ENCODE assay signal across 17 cellular contexts in the genomic region with DNA sequence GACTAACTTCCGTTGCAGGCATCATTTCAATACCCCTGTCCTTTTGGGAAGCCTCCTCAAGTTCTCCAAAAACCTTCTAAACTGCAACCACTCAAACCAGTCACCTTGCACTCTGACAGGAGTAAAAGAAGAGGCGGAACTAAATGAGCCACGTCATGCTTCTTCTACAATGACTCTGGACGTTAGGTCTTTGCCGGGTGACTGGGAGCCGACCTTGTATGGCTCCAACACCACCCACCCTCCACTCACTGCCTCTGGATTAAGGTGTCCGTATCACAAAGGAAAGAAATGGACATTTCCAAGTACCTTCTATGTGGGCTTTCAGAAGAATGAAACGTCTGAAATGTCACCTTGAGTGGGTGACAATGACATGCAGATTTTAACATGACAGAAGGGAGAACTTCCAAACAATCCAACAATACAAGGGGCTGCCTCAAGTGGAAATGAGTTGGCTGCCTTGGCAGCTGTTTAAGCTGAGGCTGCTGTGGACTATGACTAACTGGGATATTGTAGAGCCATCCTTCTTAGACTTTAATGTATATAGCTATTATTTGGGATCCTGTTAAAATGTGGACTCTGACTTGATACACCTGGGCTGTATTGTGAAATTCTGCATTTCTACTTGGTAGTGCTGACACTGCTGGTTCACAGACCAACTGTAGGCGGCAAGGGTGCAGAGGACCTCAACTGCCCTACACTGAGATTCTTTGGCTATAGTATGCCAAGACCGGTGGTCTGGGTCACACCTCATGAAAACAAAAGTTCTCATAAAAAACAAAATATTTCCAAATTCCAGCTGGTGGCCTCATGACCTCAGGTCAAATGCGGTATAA. TPM values are rescaled to one million over a fixed set of nuclear protein-coding genes. Genes with fewer than 3 reads are reported as not detected.
DNase-seq lines count a peak whose midpoint lies in the region; ATAC-seq and TF ChIP-seq lines count a peak whose summit lies in the region.
"Had no signal": no experiment of that assay in that cellular context is flagged by ENCODE, and none has a peak within 500 bp of the region (broad histone marks: within the 10 kb centered on the region; RNA-seq: fewer than 3 reads in every experiment).

No MANE protein-coding gene starts in this region.

- peaks cover 0 to 36% of the 10 kb centered on the region in 2 donors for H3K4me1 ChIP-seq in right atrium auricular region
- H3K4me1 ChIP-seq in cardiac muscle cell (ENCODE audit: low read depth): peaks cover 49% of the 10 kb centered on the region
- peaks cover 0 to 14% (median 6%) of the 10 kb centered on the region in 4 donors for H3K4me1 ChIP-seq in liver (ENCODE audit: control insufficient read depth in 4 of 4, insufficient read depth in 4 of 4, low read length in 3 of 4)
- H3K4me1 ChIP-seq in thoracic aorta (ENCODE audit: control insufficient read depth in 1 of 2, low read depth in 2 of 2): peaks cover 0 to 27% of the 10 kb centered on the region in 2 donors
- H3K4me1 ChIP-seq in upper lobe of left lung: peaks cover 11 to 24% (median 15%) of the 10 kb centered on the region in 4 donors

- TF ChIP-seq CTCF in right atrium auricular region (IDR thresholded peaks at IDR 0.05) (no peak), cardiac muscle cell (IDR thresholded peaks at IDR 0.05; ENCODE audit: low read depth, low read length) (no peak), liver (IDR thresholded peaks at IDR 0.05; ENCODE audit: low read depth, low read length, missing input control) (no peak), thoracic aorta (IDR thresholded peaks at IDR 0.05) (no peak), upper lobe of left lung (IDR thresholded peaks at IDR 0.05) (no peak)

- H3K4me3 ChIP-seq in right atrium auricular region (no peak overlapping the region), cardiac muscle cell (no peak overlapping the region), liver (ENCODE audit: low read depth in 1 of 3, low read length in 3 of 3) (no peak overlapping the region), thoracic aorta (no peak overlapping the region), upper lobe of left lung (no peak overlapping the region)
- H3K4me3 ChIP-seq: A549, BLaER1, GM12878 had no signal

- H3K27ac ChIP-seq in right atrium auricular region (peak overlapping the region in 1 of 2 donors; percentile 11), cardiac muscle cell (peak overlapping the region; percentile 83), liver (ENCODE audit: low read depth in 1 of 2, low read length in 2 of 2) (no peak overlapping the region), thoracic aorta (peak overlapping the region; percentile 6 to 19), upper lobe of left lung (peak overlapping the region in 1 of 4 donors; percentile 30)
- H3K27ac ChIP-seq: A549, BLaER1 had no signal

- peaks cover 73% of the 10 kb centered on the region for H3K36me3 ChIP-seq in right atrium auricular region
- no peaks in the 10 kb centered on the region for H3K36me3 ChIP-seq in cardiac muscle cell
- peaks cover 9 to 20% (median 14%) of the 10 kb centered on the region in 4 donors for H3K36me3 ChIP-seq in liver (ENCODE audit: control insufficient read depth in 4 of 4, insufficient read depth in 3 of 4, low read depth in 1 of 4, low read length in 3 of 4)
- H3K36me3 ChIP-seq in thoracic aorta: peaks cover 76% of the 10 kb centered on the region
- peaks cover 0 to 25% (median 0%) of the 10 kb centered on the region in 4 donors for H3K36me3 ChIP-seq in upper lobe of left lung

- H3K27me3 ChIP-seq in right atrium auricular region: no peaks in the 10 kb centered on the region
- no peaks in the 10 kb centered on the region for H3K27me3 ChIP-seq in cardiac muscle cell
- H3K27me3 ChIP-seq in liver (ENCODE audit: control insufficient read depth in 4 of 4, insufficient read depth in 4 of 4, low read length in 3 of 4): no peaks in the 10 kb centered on the region
- H3K27me3 ChIP-seq in thoracic aorta (replicated peaks; ENCODE audit: insufficient read depth): no peaks in the 10 kb centered on the region
- no peaks in the 10 kb centered on the region for H3K27me3 ChIP-seq in upper lobe of left lung
- H3K27me3 ChIP-seq: BLaER1 had no signal

- no peak for DNase-seq in Right ventricle myocardium superior
- DNase-seq in right atrium auricular region (ENCODE audit: low spot score): no peak
- peak in 1 of 2 donors; percentile 92 for DNase-seq in cardiac muscle cell (ENCODE audit: low read depth in 1 of 2, low spot score in 1 of 2)
- no peak for DNase-seq in thoracic aorta (ENCODE audit: low spot score)
- no peak for DNase-seq in A172 (ENCODE audit: low spot score)
- no peak for DNase-seq in upper lobe of left lung
- DNase-seq: CD4-positive, alpha-beta memory T cell; H9; NCI-H1092 treated with DMSO at 0.1 percent for 48 hours; NCI-H146; NCI-H2029 treated with DMSO at 0.1 percent for 48 hours; NCI-H524 had no signal

- TF ChIP-seq EP300 in upper lobe of left lung (IDR thresholded peaks at IDR 0.05): no peak

- no peak for TF ChIP-seq POLR2A in upper lobe of left lung (IDR thresholded peaks at IDR 0.05)

- intact Hi-C loops in Right ventricle myocardium superior (cut with DNase I): no loop called here

- TF ChIP-seq RAD21 in liver (IDR thresholded peaks at IDR 0.05): peak in 1 of 2 donors; percentile 9

- ATAC-seq in Right ventricle myocardium superior (ENCODE audit: poor library complexity) (peak; percentile 45), thoracic aorta (ENCODE audit: insufficient number of reproducible peaks, low FRiP score, low read depth) (no peak), SK-N-SH treated with all-trans-retinoic acid at 6 μM for 48 hours (no peak), upper lobe of left lung (ENCODE audit: low FRiP score in 2 of 2) (no peak)
- ATAC-seq: A549, GM12878 had no signal

- no peak overlapping the region for H3K9ac ChIP-seq in liver (ENCODE audit: low read depth in 1 of 2, low read length in 2 of 2)
- H3K9ac ChIP-seq: BLaER1 had no signal

- WGBS in liver: 74% methylated on average over 11 of the region's 11 CpGs
- WGBS in upper lobe of left lung, 2 donors: 86 to 87% methylated on average over 11 of the region's 11 CpGs

- H3K9me3 ChIP-seq in right atrium auricular region (no peaks in the 10 kb centered on the region), cardiac muscle cell (ENCODE audit: low read depth) (no peaks in the 10 kb centered on the region), liver (ENCODE audit: control insufficient read depth in 4 of 4, low read length in 3 of 4) (no peaks in the 10 kb centered on the region), thoracic aorta (no peaks in the 10 kb centered on the region), upper lobe of left lung (no peaks in the 10 kb centered on the region)
- H3K9me3 ChIP-seq: A549, BLaER1 had no signal

TF ChIP-seq in liver, 16 proteins besides CTCF, POLR2A, EP300 and RAD21 (continues in another document):
- TF ChIP-seq, protein P1, sequence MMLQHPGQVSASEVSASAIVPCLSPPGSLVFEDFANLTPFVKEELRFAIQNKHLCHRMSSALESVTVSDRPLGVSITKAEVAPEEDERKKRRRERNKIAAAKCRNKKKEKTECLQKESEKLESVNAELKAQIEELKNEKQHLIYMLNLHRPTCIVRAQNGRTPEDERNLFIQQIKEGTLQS (IDR thresholded peaks at IDR 0.05): no peak
- no peak for TF ChIP-seq FOXA1 (IDR thresholded peaks at IDR 0.05)
- peak; percentile 22 for TF ChIP-seq NR2F2 (IDR thresholded peaks at IDR 0.05)
- TF ChIP-seq JUND (IDR thresholded peaks at IDR 0.05): no peak
- no peak for TF ChIP-seq RXRA (IDR thresholded peaks at IDR 0.05)
- no peak for TF ChIP-seq HNF4G (IDR thresholded peaks at IDR 0.05)

TF ChIP-seq in SK-N-SH treated with all-trans-retinoic acid at 6 μM for 48 hours, 23 proteins besides CTCF, POLR2A, EP300 and RAD21 (continues in another document):
- no peak for TF ChIP-seq CSRNP3 (CRISPR knock-in tag; IDR thresholded peaks at IDR 0.05)
- no peak for TF ChIP-seq ISL1 (CRISPR knock-in tag; IDR thresholded peaks at IDR 0.05)
- no peak for TF ChIP-seq BACH2 (CRISPR knock-in tag; IDR thresholded peaks at IDR 0.05; ENCODE audit: borderline replicate concordance)
- TF ChIP-seq ESRRG (CRISPR knock-in tag; IDR thresholded peaks at IDR 0.05): no peak
- no peak for TF ChIP-seq ZFP3 (CRISPR knock-in tag; IDR thresholded peaks at IDR 0.05)
- no peak for TF ChIP-seq POU6F1 (CRISPR knock-in tag; IDR thresholded peaks at IDR 0.05; ENCODE audit: borderline replicate concordance, low read depth)

RNA-seq across cellular contexts. Expression of gene PDLIM1, which starts 33.8 kb away (rescaled TPM):
- 226 TPM for total RNA-seq in Right ventricle myocardium superior
- 100 to 1,000 TPM; 126 to 130 TPM for total RNA-seq in right atrium auricular region
- total RNA-seq in cardiac muscle cell: 75.7 and 96.3 TPM in 2 replicates
- 286 and 335 TPM in 2 replicates for polyA plus RNA-seq in cardiac muscle cell
- total RNA-seq in liver: 10 to 100 TPM; 16.8 to 22.3 TPM
- 10 to 100 TPM; 66.7 to 73.4 TPM for polyA plus RNA-seq in liver
- total RNA-seq in thoracic aorta: 100 to 1,000 TPM; 109 to 140 TPM
- total RNA-seq in A172 (2014; rRNA removed; shearing (Covaris generic)): 18.9 and 20.9 TPM in 2 replicates
- total RNA-seq in upper lobe of left lung: 100 to 1,000 TPM in 5 of 6 donors, 10 to 100 TPM in 1; 78.6 to 239 (median 178) TPM

Comparison
In these comparisons a context has a peak if more than half of its experiments do, and no peak if none do; other contexts are left out.
1. H3K27ac ChIP-seq: peak in cardiac muscle cell (single experiment) and thoracic aorta (2 of 2); none in liver (0 of 2).